34 cellular contexts compared by ENCODE assay signal in the genomic region with DNA sequence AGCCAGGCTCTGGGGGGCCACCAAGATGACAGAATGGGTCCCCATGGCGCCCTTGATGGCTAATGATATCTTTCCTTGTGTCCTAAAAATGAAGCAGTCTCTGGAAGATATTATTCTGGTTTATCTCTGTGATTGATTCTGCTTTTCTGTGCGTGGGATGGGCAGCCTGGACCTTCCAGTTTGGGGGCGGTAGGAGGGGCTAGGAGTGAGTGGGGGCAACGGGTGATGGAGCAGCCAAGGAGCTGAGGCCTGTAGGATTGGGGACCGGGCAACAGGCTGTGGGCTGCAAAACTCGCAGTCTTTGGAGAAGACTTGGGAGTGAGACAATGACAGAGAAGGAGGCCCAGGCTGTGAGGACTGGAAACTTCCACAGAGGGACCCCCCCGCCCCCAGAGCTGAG. TPM values are rescaled to one million over a fixed set of nuclear protein-coding genes. Genes with fewer than 3 reads are reported as not detected.
"Had no signal": no experiment of that assay in that cellular context is flagged by ENCODE, and none has a peak within 500 bp of the region (broad histone marks: within the 10 kb centered on the region; RNA-seq: fewer than 3 reads in every experiment).

No MANE protein-coding gene starts in this region.

- H3K4me1 Mint-ChIP-seq: activated naive CD4-positive, alpha-beta T cell treated with anti-CD3 and anti-CD28 coated beads, Interleukin-2, amount 50 U/mL, for 24 hours; activated naive CD8-positive, alpha-beta T cell treated with anti-CD3 and anti-CD28 coated beads, Interleukin-2, amount 10 ng/mL, durations not matched to agents 7 days and 5 days had no signal

- H3K27ac Mint-ChIP-seq: activated CD4-positive, alpha-beta T cell treated with anti-CD3 and anti-CD28 coated beads, Interleukin-2, amount 10 ng/mL, durations not matched to agents 24 days and 14 days; activated CD8-positive, alpha-beta T cell treated with anti-CD3 and anti-CD28 coated beads for 36 hours; activated naive CD4-positive, alpha-beta T cell treated with anti-CD3 and anti-CD28 coated beads, Interleukin-2, amount 50 U/mL, for 24 hours; activated naive CD8-positive, alpha-beta T cell treated with anti-CD3 and anti-CD28 coated beads, Interleukin-2, amount 10 ng/mL, durations not matched to agents 7 days and 5 days; activated T-cell treated with anti-CD3 and anti-CD28 coated beads, Interleukin-2, amount 50 U/mL, for 24 hours; activated T-helper 2 cell treated with anti-CD3 and anti-CD28 coated beads, Interferon-gamma antibody, Interleukin-2, Interleukin-4, amounts not matched to agents 10 μg/mL and 5 μg/mL and 100 μg/mL, durations not matched to agents 14 hours and 24 hours and 36 hours; T-helper 1 cell treated with Interleukin-12 subunit alpha and Interleukin-12 subunit beta and Interleukin-4 antibody, amounts not matched to agents 30 μg/mL and 1 μg/mL, for 36 hours; T-helper 2 cell treated with Interferon-gamma antibody and Interleukin-4, amounts not matched to agents 5 μg/mL and 100 μg/mL, for 36 hours had no signal

- ATAC-seq: activated CD8-positive, alpha-beta T cell treated with anti-CD3 and anti-CD28 coated beads for 36 hours; body of pancreas; PC-3 had no signal

- H3K4me3 ChIP-seq: body of pancreas, Peyer's patch had no signal

- DNase-seq: activated CD4-positive, alpha-beta T cell treated with anti-CD3 and anti-CD28 coated beads, Interleukin-2, amount 10 ng/mL, durations not matched to agents 24 days and 14 days; activated CD4-positive, alpha-beta T cell treated with anti-CD3 and anti-CD28 coated beads, Interleukin-2, amount 50 U/mL, for 4 hours; activated CD8-positive, alpha-beta T cell treated with anti-CD3 and anti-CD28 coated beads for 36 hours; activated gamma-delta T cell; activated naive CD4-positive, alpha-beta T cell treated with Interleukin-2 at 50 U/mL for 16 hours; activated naive CD8-positive, alpha-beta T cell treated with anti-CD3 and anti-CD28 coated beads, Interleukin-2, amount 10 ng/mL, durations not matched to agents 7 days and 5 days; activated T-cell treated with anti-CD3 and anti-CD28 coated beads, Interleukin-2, amount 50 U/mL, for 24 hours; body of pancreas; caudate nucleus; Kasumi-1; KG1; MM.1S; MV-4-11; NCI-H1092; NCI-H1436 treated with DMSO at 0.1 percent for 48 hours; NCI-H1694 treated with DMSO at 0.1 percent for 48 hours; NCI-H2029; NCI-H510A; NCI-H526; NCI-H748 treated with DMSO at 0.1 percent for 48 hours; NK-92 treated with Interleukin-12 subunit alpha and Interleukin-12 subunit beta, amount 100 ng/mL, for 24 hours; PC-3; Peyer's patch; RPMI8226; SHP77 treated with DMSO at 0.1 percent for 48 hours had no signal

- FAIRE-seq: astrocyte, bronchial epithelial cell, TTC549 had no signal

- H3K36me3 Mint-ChIP-seq: activated naive CD4-positive, alpha-beta T cell treated with anti-CD3 and anti-CD28 coated beads, Interleukin-2, amount 50 U/mL, for 24 hours; activated naive CD8-positive, alpha-beta T cell treated with anti-CD3 and anti-CD28 coated beads, Interleukin-2, amount 10 ng/mL, durations not matched to agents 7 days and 5 days had no signal

- H3K4me1 ChIP-seq: body of pancreas, Peyer's patch had no signal

- H3K9me3 ChIP-seq: body of pancreas, Peyer's patch had no signal

- H3K36me3 ChIP-seq: Peyer's patch had no signal

- H3K9me3 Mint-ChIP-seq: activated CD4-positive, alpha-beta T cell treated with anti-CD3 and anti-CD28 coated beads, Interleukin-2, amount 10 ng/mL, durations not matched to agents 24 days and 14 days; activated CD8-positive, alpha-beta T cell treated with anti-CD3 and anti-CD28 coated beads for 36 hours; activated naive CD4-positive, alpha-beta T cell treated with anti-CD3 and anti-CD28 coated beads, Interleukin-2, amount 50 U/mL, for 24 hours; activated naive CD8-positive, alpha-beta T cell treated with anti-CD3 and anti-CD28 coated beads, Interleukin-2, amount 10 ng/mL, durations not matched to agents 7 days and 5 days; activated T-cell treated with anti-CD3 and anti-CD28 coated beads, Interleukin-2, amount 50 U/mL, for 24 hours; activated T-helper 2 cell treated with anti-CD3 and anti-CD28 coated beads, Interferon-gamma antibody, Interleukin-2, Interleukin-4, amounts not matched to agents 10 μg/mL and 5 μg/mL and 100 μg/mL, durations not matched to agents 14 hours and 24 hours and 36 hours; T-helper 1 cell treated with Interleukin-12 subunit alpha and Interleukin-12 subunit beta and Interleukin-4 antibody, amounts not matched to agents 30 μg/mL and 1 μg/mL, for 36 hours; T-helper 2 cell treated with Interferon-gamma antibody and Interleukin-4, amounts not matched to agents 5 μg/mL and 100 μg/mL, for 36 hours had no signal

- H3K4me3 Mint-ChIP-seq: activated CD4-positive, alpha-beta T cell treated with anti-CD3 and anti-CD28 coated beads, Interleukin-2, amount 10 ng/mL, durations not matched to agents 24 days and 14 days; activated CD8-positive, alpha-beta T cell treated with anti-CD3 and anti-CD28 coated beads for 36 hours; activated naive CD4-positive, alpha-beta T cell treated with anti-CD3 and anti-CD28 coated beads, Interleukin-2, amount 50 U/mL, for 24 hours; activated naive CD8-positive, alpha-beta T cell treated with anti-CD3 and anti-CD28 coated beads, Interleukin-2, amount 10 ng/mL, durations not matched to agents 7 days and 5 days; activated T-cell treated with anti-CD3 and anti-CD28 coated beads, Interleukin-2, amount 50 U/mL, for 24 hours; T-helper 1 cell treated with Interleukin-12 subunit alpha and Interleukin-12 subunit beta and Interleukin-4 antibody, amounts not matched to agents 30 μg/mL and 1 μg/mL, for 36 hours; T-helper 2 cell treated with Interferon-gamma antibody and Interleukin-4, amounts not matched to agents 5 μg/mL and 100 μg/mL, for 36 hours had no signal

- H3K27me3 ChIP-seq: body of pancreas, Peyer's patch had no signal

- H3K27ac ChIP-seq: body of pancreas, Peyer's patch had no signal

RNA-seq across cellular contexts. Expression of a gene that starts 8.8 kb away (rescaled TPM):
- total RNA-seq: activated naive CD8-positive, alpha-beta T cell treated with anti-CD3 and anti-CD28 coated beads, Interleukin-2, amount 10 ng/mL, durations not matched to agents 7 days and 5 days; astrocyte; bronchial epithelial cell had no signal

RNA-seq across cellular contexts. Expression of a gene that starts 53.3 kb away (rescaled TPM):
- total RNA-seq: activated CD4-positive, alpha-beta T cell treated with anti-CD3 and anti-CD28 coated beads, Interleukin-2, amount 10 ng/mL, durations not matched to agents 24 days and 14 days; activated CD8-positive, alpha-beta memory T cell treated with anti-CD3 and anti-CD28 coated beads for 36 hours; activated CD8-positive, alpha-beta T cell treated with anti-CD3 and anti-CD28 coated beads for 36 hours; activated naive CD8-positive, alpha-beta T cell treated with anti-CD3 and anti-CD28 coated beads, Interleukin-2, amount 10 ng/mL, durations not matched to agents 7 days and 5 days; activated T-helper 2 cell treated with anti-CD3 and anti-CD28 coated beads, Interferon-gamma antibody, Interleukin-2, Interleukin-4, amounts not matched to agents 10 μg/mL and 5 μg/mL and 100 μg/mL, durations not matched to agents 14 hours and 24 hours and 36 hours; body of pancreas; bronchial epithelial cell; PC-3; Peyer's patch; SK-MEL-5 had no signal
